Comparison of ENCODE assay signal across 1 cellular context in genomic region chr9:38439291-38439915, GRCh38.
A peak's percentile ranks its signal among the peaks of the same experiment; 100 is the strongest.
TF ChIP-seq lines count a peak whose summit lies in the region.

No MANE protein-coding gene starts in this region.

TF ChIP-seq in HepG2, 621 proteins besides CTCF, POLR2A, EP300 and RAD21:
- no peak for TF ChIP-seq MXD4 (CRISPR knock-in tag; IDR thresholded peaks at IDR 0.05)
- TF ChIP-seq HIC2 (CRISPR knock-in tag; IDR thresholded peaks at IDR 0.05; ENCODE audit: low read depth), result peak; percentile 50; the same call in 1 of the 2 replicates
- no peak for TF ChIP-seq ZFYVE20 (CRISPR knock-in tag; IDR thresholded peaks at IDR 0.05; ENCODE audit: borderline replicate concordance, low read depth)
- 0 out of 2 replicates have a peak, but pooled peaks have one; percentile 13 for TF ChIP-seq ZNF687 (CRISPR knock-in tag; IDR thresholded peaks at IDR 0.05)
- TF ChIP-seq HNRNPL (IDR thresholded peaks at IDR 0.05; ENCODE audit: low read depth, low read length), result 0 out of 2 replicates have a peak, but pooled peaks have one; percentile 67
TF ChIP-seq in HepG2: peak in this region for 3.
